Comparison of ENCODE assay signal across 8 cellular contexts in genomic region chr17:19507673-19508326, GRCh38. TPM values are rescaled to one million over a fixed set of nuclear protein-coding genes. Genes with fewer than 3 reads are reported as not detected.
DNase-seq lines count a peak whose midpoint lies in the region; ATAC-seq and TF ChIP-seq lines count a peak whose summit lies in the region.

No MANE protein-coding gene starts in this region.

- H3K4me1 ChIP-seq in HUES6 (ENCODE audit: control insufficient read depth, insufficient read depth, low read length) (peaks cover 8% of the 10 kb centered on the region), esophagus muscularis mucosa (peaks cover 6 to 17% (median 10%) of the 10 kb centered on the region in 4 donors), mucosa of stomach (ENCODE audit: control insufficient read depth, insufficient read depth, low read length) (no peaks in the 10 kb centered on the region)

- TF ChIP-seq CTCF in C4-2B (conservative IDR thresholded peaks at IDR 0.05) (no peak), esophagus muscularis mucosa (IDR thresholded peaks at IDR 0.05) (no peak)

- TF ChIP-seq EP300 in esophagus muscularis mucosa (IDR thresholded peaks at IDR 0.05), result no peak

- H3K9me3 ChIP-seq in HUES6 (ENCODE audit: control insufficient read depth, insufficient read depth, low read depth, low read length) (no peaks in the 10 kb centered on the region), esophagus muscularis mucosa (no peaks in the 10 kb centered on the region), mucosa of stomach (ENCODE audit: control insufficient read depth, low read length) (no peaks in the 10 kb centered on the region)

- H3K9ac ChIP-seq in HUES6 (ENCODE audit: low read length) (peak overlapping the region; percentile 34), mucosa of stomach (ENCODE audit: low read length) (peak overlapping the region; percentile 72)

- H3K27me3 ChIP-seq in HUES6 (ENCODE audit: control insufficient read depth, insufficient read depth, low read length) (no peaks in the 10 kb centered on the region), esophagus muscularis mucosa (no peaks in the 10 kb centered on the region), mucosa of stomach (ENCODE audit: control insufficient read depth, insufficient read depth, low read length) (no peaks in the 10 kb centered on the region)

- TF ChIP-seq POLR2A in esophagus muscularis mucosa (IDR thresholded peaks at IDR 0.05; ENCODE audit: low read depth), result peak; percentile 27

- WGBS in esophagus muscularis mucosa, result under 1% methylated on average over 28 of the region's 51 CpGs

- H3K4me3 ChIP-seq in HUES6 (ENCODE audit: low read depth, low read length), result peak overlapping the region; percentile 67
- peak overlapping the region; percentile 75 to 84 (median 77) for H3K4me3 ChIP-seq in esophagus muscularis mucosa
- peak overlapping the region; percentile 68 for H3K4me3 ChIP-seq in mucosa of stomach (ENCODE audit: low read length)

- DNase-seq in OCI-M2 (lab: John Stamatoyannopoulos, UW; ENCODE audit: unreplicated experiment), result peak; percentile 23
- DNase-seq in activated T-cell treated with anti-CD3 and anti-CD28 coated beads, Interleukin-2, amount 50 U/mL, for 48 hours, result peak; percentile 92 to 94
- DNase-seq in esophagus muscularis mucosa (ENCODE audit: extremely low spot score), result peak; percentile 99
- peak; percentile 92 for DNase-seq in stimulated activated CD8-positive, alpha-beta memory T cell treated with anti-CD3 and anti-CD28 coated beads, Interleukin-4, amount 100 ng/mL, for 48 hours

- no peaks in the 10 kb centered on the region for H3K36me3 ChIP-seq in HUES6 (ENCODE audit: control insufficient read depth, insufficient read depth, low read length)
- no peaks in the 10 kb centered on the region for H3K36me3 ChIP-seq in esophagus muscularis mucosa
- no peaks in the 10 kb centered on the region for H3K36me3 ChIP-seq in mucosa of stomach (ENCODE audit: control insufficient read depth, insufficient read depth, low read length)

- intact Hi-C loops in esophagus muscularis mucosa (cut with DNase I), result loop anchor here (10.0 kb wide), 2 partner anchors 53 to 143 kb away; partner anchors contain the start of gene B9D1

- peak; percentile 79 for ATAC-seq in GM19463 (IDR thresholded peaks at IDR 0.05; ENCODE audit: unreplicated experiment)

- H3K27ac ChIP-seq in C4-2B (peak overlapping the region; percentile 62), HUES6 (ENCODE audit: low read depth, low read length) (peak overlapping the region; percentile 4; the same call in 1 of the 2 replicates), esophagus muscularis mucosa (replicated peaks in 1 of 4) (peak overlapping the region; percentile 94 to 99 (median 96))

RNA-seq across cellular contexts. Expression of gene SLC47A1, which starts 25.9 kb away (rescaled TPM):
- 1 to 10 TPM in 1 of 4 donors, under 1 TPM in 1, not detected in 2; 0.17 to 1.8 TPM for total RNA-seq in esophagus muscularis mucosa

Comparison
In these comparisons a context has a peak if more than half of its experiments do, and no peak if none do; other contexts are left out.
1. Peak in every context shown above with its lines: DNase-seq, ATAC-seq, H3K4me3 ChIP-seq and H3K27ac ChIP-seq.
2. H3K27ac ChIP-seq: peak in every context shown above with its lines; median percentile 96 in esophagus muscularis mucosa; 62 in C4-2B; 4 in HUES6.
3. DNase-seq: peak in every context shown above with its lines; median percentile 99 in esophagus muscularis mucosa; 93 in activated T-cell treated with anti-CD3 and anti-CD28 coated beads, Interleukin-2, amount 50 U/mL, for 48 hours; 92 in stimulated activated CD8-positive, alpha-beta memory T cell treated with anti-CD3 and anti-CD28 coated beads, Interleukin-4, amount 100 ng/mL, for 48 hours; 23 in OCI-M2.